34 cellular contexts compared by ENCODE assay signal in the genomic region with DNA sequence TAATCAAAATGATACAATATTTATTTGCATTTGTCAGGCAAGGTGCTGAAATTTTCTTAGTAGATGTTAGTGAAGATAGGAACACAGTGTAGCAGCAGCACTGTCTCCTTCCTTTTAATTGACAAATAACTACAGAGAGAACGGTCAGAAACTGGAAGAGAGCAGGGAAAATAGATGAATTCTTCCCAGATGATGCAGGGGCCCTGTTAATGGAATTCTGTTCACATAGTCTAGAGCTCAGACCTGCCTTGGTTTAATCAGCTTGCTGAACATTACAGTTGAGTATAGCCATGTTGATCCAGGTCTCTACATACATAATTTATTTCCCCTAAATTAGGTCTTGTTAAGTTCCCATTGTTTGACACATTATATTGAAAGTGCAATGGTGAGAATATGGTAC.
"Had no signal": no experiment of that assay in that cellular context is flagged by ENCODE, and none has a peak within 500 bp of the region (broad histone marks: within the 10 kb centered on the region; RNA-seq: fewer than 3 reads in every experiment).

No MANE protein-coding gene starts in this region.

- H3K27me3 Mint-ChIP-seq: activated B cell treated with CpG ODN at 0.5 μM for 24 hours had no signal

- H3K4me3 ChIP-seq: adrenal gland had no signal

- H3K9me3 ChIP-seq: adrenal gland had no signal

- H3K36me3 ChIP-seq: adrenal gland, brain microvascular endothelial cell, WERI-Rb-1 had no signal

- DNase-seq: activated B cell treated with CpG ODN at 0.5 μM for 24 hours; activated CD4-positive, alpha-beta T cell treated with anti-CD3 and anti-CD28 coated beads for 48 hours; activated CD4-positive, alpha-beta T cell treated with anti-CD3 and anti-CD28 coated beads, Interleukin-2, amount 50 U/mL, for 1 hour; activated CD4-positive, alpha-beta T cell treated with anti-CD3 and anti-CD28 coated beads, Interleukin-2, amount 50 U/mL, for 48 hours; activated CD8-positive, alpha-beta memory T cell treated with anti-CD3 and anti-CD28 coated beads for 24 hours; activated CD8-positive, alpha-beta T cell treated with anti-CD3 and anti-CD28 coated beads for 36 hours; activated effector memory CD4-positive, alpha-beta T cell treated with Interleukin-2 at 50 U/mL for 16 hours; activated gamma-delta T cell treated with Interleukin-2 at 50 U/mL for 16 hours; activated naive CD4-positive, alpha-beta T cell treated with anti-CD3 and anti-CD28 coated beads, Interleukin-2, amount 50 U/mL, for 16 hours; activated naive CD4-positive, alpha-beta T cell treated with Interleukin-2 at 50 U/mL for 16 hours; activated T-cell treated with anti-CD3 and anti-CD28 coated beads, Interleukin-2, amount 50 U/mL, for 4 hours; adrenal gland; amygdala; aorta; brain microvascular endothelial cell; cortex of kidney; dermis blood vessel endothelial cell; effector CD4-positive, alpha-beta T cell; foreskin fibroblast; head of caudate nucleus; T-helper 1 cell; T-helper 17 cell; T1000; WERI-Rb-1 had no signal

- H3K9me3 Mint-ChIP-seq: activated B cell treated with CpG ODN at 0.5 μM for 24 hours; activated CD8-positive, alpha-beta T cell treated with anti-CD3 and anti-CD28 coated beads for 36 hours; activated T-helper 17 cell treated with anti-CD3 and anti-CD28 coated beads, Interleukin-2, amount 50 U/mL, for 72 hours; T-helper 2 cell treated with Interferon-gamma antibody and Interleukin-4, amounts not matched to agents 5 μg/mL and 100 μg/mL, for 36 hours had no signal

- H3K27ac Mint-ChIP-seq: activated B cell treated with CpG ODN at 0.5 μM for 24 hours; activated CD8-positive, alpha-beta T cell treated with anti-CD3 and anti-CD28 coated beads for 36 hours; activated naive CD8-positive, alpha-beta T cell; activated T-helper 17 cell treated with anti-CD3 and anti-CD28 coated beads, Interleukin-2, amount 50 U/mL, for 72 hours; T-helper 17 cell; T-helper 2 cell treated with Interferon-gamma antibody and Interleukin-4, amounts not matched to agents 5 μg/mL and 100 μg/mL, for 36 hours had no signal

- H3K4me1 Mint-ChIP-seq: activated B cell treated with CpG ODN at 0.5 μM for 24 hours; activated T-helper 17 cell treated with anti-CD3 and anti-CD28 coated beads, Interleukin-2, amount 50 U/mL, for 72 hours; T-helper 17 cell had no signal

- H3K27ac ChIP-seq: adrenal gland, brain microvascular endothelial cell, WERI-Rb-1 had no signal

- H3K4me3 Mint-ChIP-seq: activated B cell treated with CpG ODN at 0.5 μM for 24 hours; activated CD8-positive, alpha-beta T cell treated with anti-CD3 and anti-CD28 coated beads for 36 hours; activated naive CD8-positive, alpha-beta T cell; activated T-cell treated with anti-CD3 and anti-CD28 coated beads, Interleukin-2, amount 50 U/mL, for 4 hours; activated T-helper 17 cell treated with anti-CD3 and anti-CD28 coated beads, Interleukin-2, amount 50 U/mL, for 72 hours; T-helper 17 cell; T-helper 2 cell treated with Interferon-gamma antibody and Interleukin-4, amounts not matched to agents 5 μg/mL and 100 μg/mL, for 36 hours had no signal

- FAIRE-seq: bronchial epithelial cell, colon, endometrium, endothelial cell of umbilical vein, frontal cortex had no signal

- H3K36me3 Mint-ChIP-seq: activated naive CD8-positive, alpha-beta T cell had no signal

- H3K27me3 ChIP-seq: adrenal gland, brain microvascular endothelial cell had no signal

- H3K4me1 ChIP-seq: adrenal gland had no signal

- ATAC-seq: activated CD4-positive, CD25-positive, alpha-beta regulatory T cell treated with anti-CD3 and anti-CD28 coated beads, Interleukin-2, amount 50 U/mL, for 24 hours; activated CD8-positive, alpha-beta T cell treated with anti-CD3 and anti-CD28 coated beads for 36 hours; activated T-cell treated with anti-CD3 and anti-CD28 coated beads, Interleukin-2, amount 50 U/mL, for 4 hours; activated T-helper 17 cell treated with anti-CD3 and anti-CD28 coated beads, Interleukin-2, amount 50 U/mL, for 72 hours; esophagus mucosa; T-helper 17 cell had no signal
